In the genomic region with DNA sequence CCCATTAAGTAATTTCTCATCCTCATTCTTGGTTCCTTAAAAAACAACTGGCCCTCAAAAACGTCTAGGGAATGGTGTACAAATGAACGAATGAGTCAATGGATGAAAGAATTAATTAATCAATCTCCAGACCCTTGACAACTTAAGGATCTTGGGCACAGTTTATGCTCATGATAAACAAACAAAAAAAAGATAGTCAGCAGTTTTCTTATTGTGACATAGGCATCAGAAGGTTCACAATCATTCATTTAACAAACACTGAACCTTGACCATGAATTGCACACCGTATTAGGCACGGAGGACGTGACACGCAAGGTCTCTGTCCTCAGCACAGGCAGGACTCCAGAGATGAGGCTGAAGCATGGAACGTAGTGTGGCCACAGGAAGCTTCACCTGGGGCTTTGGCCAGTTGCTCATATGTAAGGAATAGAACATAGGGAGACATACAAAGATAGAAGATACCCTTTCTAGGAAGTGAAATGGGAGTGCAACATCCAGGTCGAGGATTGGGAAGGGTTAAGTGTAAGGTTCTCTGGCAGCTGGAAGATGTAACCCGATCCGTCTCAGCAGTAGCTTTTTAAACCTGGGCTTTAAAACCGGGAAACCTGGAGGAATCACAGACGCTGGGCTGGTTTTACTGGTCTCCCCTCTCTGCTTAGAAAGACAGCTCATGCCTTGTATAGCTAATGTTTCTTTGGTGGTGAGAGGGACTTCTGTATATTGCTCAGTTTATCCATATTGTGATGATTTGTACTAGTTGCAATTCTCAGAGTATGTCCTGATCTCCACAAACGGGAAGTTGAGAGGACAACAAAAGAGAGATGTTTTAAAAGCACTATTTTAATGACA, we compare ENCODE assay signal across 13 cellular contexts. TPM values are rescaled to one million over a fixed set of nuclear protein-coding genes. Genes with fewer than 3 reads are reported as not detected.
DNase-seq lines count a peak whose midpoint lies in the region; ATAC-seq and TF ChIP-seq lines count a peak whose summit lies in the region.
"Had no signal": no experiment of that assay in that cellular context is flagged by ENCODE, and none has a peak within 500 bp of the region (broad histone marks: within the 10 kb centered on the region; RNA-seq: fewer than 3 reads in every experiment).

No MANE protein-coding gene starts in this region.

- intact Hi-C loops in prostate gland (cut with DNase I): no loop called here

- WGBS in prostate gland: 39% methylated on average over 13 of the region's 13 CpGs

- ATAC-seq in RWPE2 (ENCODE audit: low read depth): peak; percentile 81
- ATAC-seq: activated T-helper 17 cell treated with anti-CD3 and anti-CD28 coated beads, Interleukin-2, amount 50 U/mL, for 72 hours; heart right ventricle; stimulated activated naive CD8-positive, alpha-beta T cell treated with anti-CD3 and anti-CD28 coated beads, Interleukin-15, amount 100 ng/mL, for 72 hours had no signal

- DNase-seq in HPDE6-E6E7 (ENCODE audit: extremely low spot score): peak; percentile 42
- DNase-seq in RWPE2 (ENCODE audit: low spot score): no peak
- peak; percentile 12 for DNase-seq in fibroblast of the aortic adventitia (ENCODE audit: low read depth)
- peak; percentile 47 for DNase-seq in prostate gland (ENCODE audit: low spot score)
- DNase-seq in substantia nigra (lab: John Stamatoyannopoulos, UW): no peak
- no peak for DNase-seq in GM03348 (ENCODE audit: low spot score)
- no peak for DNase-seq in DMS153 treated with DMSO at 0.1 percent for 48 hours (lab: John Stamatoyannopoulos, UW; ENCODE audit: unreplicated experiment)
- no peak for DNase-seq in GM19240 (ENCODE audit: insufficient read length, low spot score)
- DNase-seq: heart right ventricle; naive B cell; NCI-H1105; stimulated activated naive CD8-positive, alpha-beta T cell treated with anti-CD3 and anti-CD28 coated beads, Interleukin-15, amount 100 ng/mL, for 72 hours had no signal

- TF ChIP-seq POLR2A in prostate gland (IDR thresholded peaks at IDR 0.05): no peak

- H3K4me1 ChIP-seq in RWPE2 (ENCODE audit: insufficient read depth, poor library complexity, severe bottlenecking) (no peaks in the 10 kb centered on the region), prostate gland (replicated peaks) (no peaks in the 10 kb centered on the region)

- no peaks in the 10 kb centered on the region for H3K9me3 ChIP-seq in RWPE2 (ENCODE audit: severe bottlenecking)
- no peaks in the 10 kb centered on the region for H3K9me3 ChIP-seq in prostate gland
- H3K9me3 ChIP-seq: heart right ventricle had no signal

- H3K36me3 ChIP-seq in RWPE2 (ENCODE audit: low read depth): no peaks in the 10 kb centered on the region
- no peaks in the 10 kb centered on the region for H3K36me3 ChIP-seq in prostate gland
- H3K36me3 ChIP-seq: heart right ventricle had no signal

- H3K4me3 ChIP-seq in RWPE2 (ENCODE audit: severe bottlenecking) (no peak overlapping the region), fibroblast of the aortic adventitia (ENCODE audit: low read depth, low read length) (no peak overlapping the region), prostate gland (no peak overlapping the region)
- H3K4me3 ChIP-seq: heart right ventricle had no signal

- H3K27ac ChIP-seq in RWPE2 (ENCODE audit: poor library complexity, severe bottlenecking): no peak overlapping the region
- H3K27ac ChIP-seq in prostate gland: no peak overlapping the region
- no peak overlapping the region for H3K27ac ChIP-seq in substantia nigra (ENCODE audit: low read depth, low read length, poor library complexity, severe bottlenecking)
- H3K27ac ChIP-seq: heart right ventricle had no signal

- H3K27me3 ChIP-seq in RWPE2 (ENCODE audit: insufficient read depth, poor library complexity, severe bottlenecking) (no peaks in the 10 kb centered on the region), prostate gland (replicated peaks; ENCODE audit: insufficient read depth) (no peaks in the 10 kb centered on the region)

- no peak for TF ChIP-seq CTCF in RWPE2 (IDR thresholded peaks at IDR 0.05; ENCODE audit: poor library complexity, severe bottlenecking)
- no peak for TF ChIP-seq CTCF in fibroblast of the aortic adventitia (IDR thresholded peaks at IDR 0.05; ENCODE audit: insufficient read depth, low read length)
- no peak for TF ChIP-seq CTCF in prostate gland (IDR thresholded peaks at IDR 0.05)

RNA-seq across cellular contexts. Expression of a gene that starts 8.9 kb away (rescaled TPM):
- 90.7 and 947 TPM in 2 replicates for total RNA-seq in fibroblast of the aortic adventitia (ENCODE audit: low replicate concordance)
- 10 to 100 TPM; 25.9 to 99.8 TPM for total RNA-seq in prostate gland

Comparison
In these comparisons a context has a peak if more than half of its experiments do, and no peak if none do; other contexts are left out.
1. DNase-seq: peak in HPDE6-E6E7 (single experiment), fibroblast of the aortic adventitia (single experiment) and prostate gland (single experiment); none in RWPE2 (single experiment), substantia nigra (0 of 49), GM03348 (single experiment), DMS153 treated with DMSO at 0.1 percent for 48 hours (single experiment) and GM19240 (single experiment).